20 cellular contexts compared by ENCODE assay signal in the genomic region with DNA sequence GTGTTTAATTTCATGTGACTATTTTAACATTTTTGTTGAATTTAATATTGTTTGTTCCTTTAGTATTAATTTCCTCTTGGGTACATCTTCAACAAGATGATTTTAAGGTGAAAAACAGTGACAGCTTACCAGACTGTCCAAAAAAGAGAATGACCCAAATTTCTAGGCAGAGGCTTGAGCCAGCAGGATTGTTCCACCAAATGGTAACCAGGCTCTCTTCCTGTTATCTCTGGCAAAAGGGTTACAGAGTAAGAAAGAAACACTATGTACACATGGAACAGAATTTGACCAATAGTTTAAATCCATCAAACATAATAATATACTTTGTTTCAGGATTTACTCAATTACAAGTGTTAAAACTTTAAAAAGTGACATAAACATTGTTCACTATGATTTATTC. TPM values are rescaled to one million over a fixed set of nuclear protein-coding genes. Genes with fewer than 3 reads are reported as not detected.
DNase-seq lines count a peak whose midpoint lies in the region; ATAC-seq and TF ChIP-seq lines count a peak whose summit lies in the region.
"Had no signal": no experiment of that assay in that cellular context is flagged by ENCODE, and none has a peak within 500 bp of the region (broad histone marks: within the 10 kb centered on the region; RNA-seq: fewer than 3 reads in every experiment).

No MANE protein-coding gene starts in this region.

- H2AFZ ChIP-seq in Karpas-422 (ENCODE audit: low read length) (no peak overlapping the region), MM.1S (ENCODE audit: low read length) (no peak overlapping the region)
- H2AFZ ChIP-seq: GM23248 had no signal

- no peaks in the 10 kb centered on the region for H3K9me2 ChIP-seq in Karpas-422 (replicated peaks; ENCODE audit: insufficient read depth, low read length)
- no peaks in the 10 kb centered on the region for H3K9me2 ChIP-seq in MM.1S (replicated peaks; ENCODE audit: insufficient read depth, low read length)

- no peak for TF ChIP-seq CTCF in MM.1S (IDR thresholded peaks at IDR 0.05; ENCODE audit: low read length)

- H3F3A ChIP-seq in MM.1S (ENCODE audit: insufficient read depth, low read length): no peaks in the 10 kb centered on the region

- H3K79me2 ChIP-seq in Karpas-422 (ENCODE audit: low read length) (peaks cover 89% of the 10 kb centered on the region), MM.1S (ENCODE audit: low read length) (no peaks in the 10 kb centered on the region)

- H3K36me3 ChIP-seq in Karpas-422 (ENCODE audit: insufficient read depth, low read length) (peaks cover 46% of the 10 kb centered on the region; the same call in 1 of the 2 replicates), MM.1S (replicated peaks; ENCODE audit: insufficient read depth, low read length) (0 out of 2 replicates have a peak, but pooled peaks cover 5% of the 10 kb centered on the region)

- H3K9ac ChIP-seq in Karpas-422 (ENCODE audit: low read length) (no peak overlapping the region), MM.1S (ENCODE audit: low read length) (no peak overlapping the region)
- H3K9ac ChIP-seq: BLaER1 treated with 17β-estradiol and CSF1 and Interleukin-3, amounts not matched to agents 10 nM and 100 nM; GM23248 had no signal

- H3K27ac ChIP-seq in Karpas-422 (ENCODE audit: low read length) (peak overlapping the region; percentile 41), MM.1S (ENCODE audit: low read length) (no peak overlapping the region)
- H3K27ac ChIP-seq: 22Rv1; BLaER1 treated with 17β-estradiol and CSF1 and Interleukin-3, amounts not matched to agents 10 nM and 100 nM; GM23248 had no signal

- intact Hi-C loops in Right ventricle myocardium superior (cut with DNase I) (no loop called here), left cardiac atrium (cut with DNase I) (no loop called here)

- H3K4me1 ChIP-seq in Karpas-422 (ENCODE audit: low read length): peaks cover 16% of the 10 kb centered on the region
- H3K4me1 ChIP-seq in MM.1S (ENCODE audit: low read length): no peaks in the 10 kb centered on the region
- H3K4me1 ChIP-seq: BE2C; BLaER1 treated with 17β-estradiol and CSF1 and Interleukin-3, amounts not matched to agents 10 nM and 100 nM had no signal

- H4K20me1 ChIP-seq in Karpas-422 (ENCODE audit: insufficient read depth, low read depth, low read length) (no peaks in the 10 kb centered on the region), MM.1S (ENCODE audit: insufficient read depth, low read length) (0 out of 2 replicates have a peak, but pooled peaks cover 4% of the 10 kb centered on the region)

- ATAC-seq in Right ventricle myocardium superior (ENCODE audit: poor library complexity): peak; percentile 53
- no peak for ATAC-seq in left cardiac atrium

- DNase-seq in Right ventricle myocardium superior (no peak), left cardiac atrium (no peak), Karpas-422 (no peak), cerebellum (ENCODE audit: low spot score) (peak; percentile 71), MM.1S (no peak), germinal center (ENCODE audit: low spot score) (no peak)
- DNase-seq: ACHN; AML-193; BE2C; CD4-positive, alpha-beta T cell; CD8-positive, alpha-beta memory T cell; DMS 273 treated with DMSO at 0.1 percent for 48 hours; DMS79; EL; GF-D8; GM23248; H7; HCEC 1CT had no signal

- no peaks in the 10 kb centered on the region for H3K27me3 ChIP-seq in Karpas-422 (ENCODE audit: low read length)
- H3K27me3 ChIP-seq in MM.1S (replicated peaks; ENCODE audit: insufficient read depth, low read length): no peaks in the 10 kb centered on the region
- H3K27me3 ChIP-seq: BE2C; BLaER1 treated with 17β-estradiol and CSF1 and Interleukin-3, amounts not matched to agents 10 nM and 100 nM had no signal

- no peak overlapping the region for H3K4me2 ChIP-seq in Karpas-422 (ENCODE audit: low read depth, low read length, poor library complexity, severe bottlenecking)
- no peak overlapping the region for H3K4me2 ChIP-seq in MM.1S (ENCODE audit: low read depth, low read length)
- H3K4me2 ChIP-seq: BLaER1 treated with 17β-estradiol and CSF1 and Interleukin-3, amounts not matched to agents 10 nM and 100 nM had no signal

- H3K4me3 ChIP-seq in Karpas-422 (ENCODE audit: low read length) (no peak overlapping the region), MM.1S (ENCODE audit: low read length) (no peak overlapping the region)
- H3K4me3 ChIP-seq: BLaER1 treated with 17β-estradiol and CSF1 and Interleukin-3, amounts not matched to agents 10 nM and 100 nM; GM23248 had no signal

- no peaks in the 10 kb centered on the region for H3K9me3 ChIP-seq in Karpas-422 (ENCODE audit: low read length)
- H3K9me3 ChIP-seq in MM.1S (replicated peaks; ENCODE audit: insufficient read depth, low read length): no peaks in the 10 kb centered on the region
- H3K9me3 ChIP-seq: BE2C; BLaER1 treated with 17β-estradiol and CSF1 and Interleukin-3, amounts not matched to agents 10 nM and 100 nM had no signal

RNA-seq across cellular contexts. Expression of gene YAF2, which starts 39.0 kb away (rescaled TPM):
- total RNA-seq in Right ventricle myocardium superior: 75.8 TPM
- 10 to 100 TPM; 64.7 to 76.0 TPM for total RNA-seq in left cardiac atrium
- 36.3 and 81.7 TPM in 2 replicates for total RNA-seq in Karpas-422 (2014; rRNA removed; shearing (Covaris generic); ENCODE audit: low replicate concordance)
- total RNA-seq in cerebellum: 58.5 TPM

RNA-seq across cellular contexts. Expression of gene GXYLT1, which starts 54.3 kb away (rescaled TPM):
- total RNA-seq in Right ventricle myocardium superior (4.3 TPM), left cardiac atrium (1 to 10 TPM; 6.3 to 6.4 TPM), cerebellum (15.1 TPM)
- total RNA-seq in Karpas-422 (2014; rRNA removed; shearing (Covaris generic); ENCODE audit: low replicate concordance): 17.1 and 25.9 TPM in 2 replicates
